ENCODE assay signal across 9 cellular contexts in genomic region chr7:26500749-26501352, GRCh38.
DNase-seq lines count a peak whose midpoint lies in the region; ATAC-seq and TF ChIP-seq lines count a peak whose summit lies in the region.
"Had no signal": no experiment of that assay in that cellular context is flagged by ENCODE, and none has a peak within 500 bp of the region (broad histone marks: within the 10 kb centered on the region; RNA-seq: fewer than 3 reads in every experiment).

No MANE protein-coding gene starts in this region.

- H3K4me1 ChIP-seq in heart right ventricle = no peaks in the 10 kb centered on the region
- no peaks in the 10 kb centered on the region for H3K4me1 ChIP-seq in adipocyte (ENCODE audit: control insufficient read depth, insufficient read depth, low read length)
- no peaks in the 10 kb centered on the region for H3K4me1 ChIP-seq in ascending aorta

- WGBS in heart right ventricle, 2 donors = 57 to 61% methylated on average over 6 of the region's 6 CpGs

- ATAC-seq in heart right ventricle = no peak
- ATAC-seq in Right ventricle myocardium superior (ENCODE audit: poor library complexity) = no peak
- ATAC-seq in HG03280 (IDR thresholded peaks at IDR 0.05; ENCODE audit: unreplicated experiment) = no peak
- no peak for ATAC-seq in HG02885 (IDR thresholded peaks at IDR 0.05; ENCODE audit: poor library complexity, unreplicated experiment)

- TF ChIP-seq CTCF in heart right ventricle (IDR thresholded peaks at IDR 0.05) = peak in 7 of 9 donors; percentile 14 to 54 (median 30)
- TF ChIP-seq CTCF in ascending aorta (IDR thresholded peaks at IDR 0.05) = peak in 1 of 3 experiments; percentile 12

- H3K27ac ChIP-seq in heart right ventricle = no peak overlapping the region
- no peak overlapping the region for H3K27ac ChIP-seq in ascending aorta

- H3K9ac ChIP-seq in adipocyte (ENCODE audit: low read length) = no peak overlapping the region

- peaks cover 0 to 22% (median 7%) of the 10 kb centered on the region in 7 donors for H3K27me3 ChIP-seq in heart right ventricle
- H3K27me3 ChIP-seq in adipocyte (replicated peaks; ENCODE audit: control insufficient read depth, insufficient read depth, low read length) = peaks cover 13% of the 10 kb centered on the region
- H3K27me3 ChIP-seq in ascending aorta = no peaks in the 10 kb centered on the region

- H3K9me3 ChIP-seq in heart right ventricle (no peaks in the 10 kb centered on the region), adipocyte (ENCODE audit: control insufficient read depth, low read length) (no peaks in the 10 kb centered on the region), ascending aorta (no peaks in the 10 kb centered on the region)

- intact Hi-C loops in heart right ventricle (cut with DNase I) (loop anchor here in 3 of 10 donors (5.0 to 10.0 kb wide), 3 partner anchors 116 to 126 kb away; no protein-coding TSS in a partner anchor), Right ventricle myocardium superior (cut with DNase I) (no loop called here), ascending aorta (cut with DNase I) (no loop called here)

- H3K36me3 ChIP-seq in heart right ventricle (no peaks in the 10 kb centered on the region), adipocyte (ENCODE audit: control insufficient read depth, insufficient read depth, low read length, severe bottlenecking) (no peaks in the 10 kb centered on the region), ascending aorta (no peaks in the 10 kb centered on the region)

- no peak overlapping the region for H3K4me3 ChIP-seq in heart right ventricle
- no peak overlapping the region for H3K4me3 ChIP-seq in adipocyte (ENCODE audit: low read length)
- H3K4me3 ChIP-seq in ascending aorta = no peak overlapping the region

- DNase-seq in heart right ventricle = no peak
- DNase-seq in Right ventricle myocardium superior = no peak
- DNase-seq in NCI-H1105 treated with DMSO at 0.1 percent for 48 hours (lab: John Stamatoyannopoulos, UW) = peak; percentile 69
- peak; percentile 3 for DNase-seq in adipocyte (ENCODE audit: low read depth)
- DNase-seq in lung microvascular endothelial cell (ENCODE audit: low read depth in 2 of 2) = peak; percentile 30 to 70
- no peak for DNase-seq in ascending aorta (ENCODE audit: low spot score in 2 of 2)
- DNase-seq: activated naive CD8-positive, alpha-beta T cell treated with anti-CD3 and anti-CD28 coated beads, Interleukin-2, amount 10 ng/mL, durations not matched to agents 7 days and 5 days had no signal

Comparison
In these comparisons a context has a peak if more than half of its experiments do, and no peak if none do; other contexts are left out.
1. DNase-seq: peak in NCI-H1105 treated with DMSO at 0.1 percent for 48 hours (single experiment), adipocyte (single experiment) and lung microvascular endothelial cell (2 of 2); none in heart right ventricle (0 of 2), Right ventricle myocardium superior (single experiment) and ascending aorta (0 of 2).